Comparison of ENCODE assay signal across 23 cellular contexts in genomic region chr6:122799140-122799539, GRCh38. TPM values are rescaled to one million over a fixed set of nuclear protein-coding genes. Genes with fewer than 3 reads are reported as not detected.
DNase-seq lines count a peak whose midpoint lies in the region; ATAC-seq and TF ChIP-seq lines count a peak whose summit lies in the region.
"Had no signal": no experiment of that assay in that cellular context is flagged by ENCODE, and none has a peak within 500 bp of the region (broad histone marks: within the 10 kb centered on the region; RNA-seq: fewer than 3 reads in every experiment).

No MANE protein-coding gene starts in this region.

- H2AFZ ChIP-seq in PC-3 (ENCODE audit: low read length): no peak overlapping the region
- H2AFZ ChIP-seq: parathyroid adenoma had no signal

- 0 out of 2 replicates have a peak, but pooled peaks cover 4% of the 10 kb centered on the region for H3K79me2 ChIP-seq in PC-3 (ENCODE audit: low read length)
- H3K79me2 ChIP-seq: parathyroid adenoma had no signal

- no TSS peak for BruUV-seq in PC-3 (replicated peaks; lab: Mats Ljungman, UMichigan)

- H3K4me3 ChIP-seq in PC-3 (ENCODE audit: low read length): no peak overlapping the region
- H3K4me3 ChIP-seq in colonic mucosa: no peak overlapping the region
- H3K4me3 ChIP-seq in right lobe of liver: no peak overlapping the region
- no peak overlapping the region for H3K4me3 ChIP-seq in stomach
- H3K4me3 ChIP-seq: HAP-1 had no signal

- no peaks in the 10 kb centered on the region for H3K36me3 ChIP-seq in PC-3 (ENCODE audit: low read depth, low read length)
- no peaks in the 10 kb centered on the region for H3K36me3 ChIP-seq in colonic mucosa
- peaks cover 0 to 7% (median 0%) of the 10 kb centered on the region in 4 donors for H3K36me3 ChIP-seq in right lobe of liver
- peaks cover 0 to 11% (median 0%) of the 10 kb centered on the region in 4 donors for H3K36me3 ChIP-seq in stomach
- H3K36me3 ChIP-seq: brain microvascular endothelial cell, HAP-1 had no signal

- no peak for TF ChIP-seq EP300 in stomach (IDR thresholded peaks at IDR 0.05)

- TF ChIP-seq POLR2A in right lobe of liver (IDR thresholded peaks at IDR 0.05) (no peak), stomach (IDR thresholded peaks at IDR 0.05) (no peak)

- no peaks in the 10 kb centered on the region for H4K20me1 ChIP-seq in PC-3 (ENCODE audit: low read length)

- peaks cover 36% of the 10 kb centered on the region for H3K4me1 ChIP-seq in PC-3 (ENCODE audit: insufficient read depth, low read length)
- peaks cover 3% of the 10 kb centered on the region for H3K4me1 ChIP-seq in colonic mucosa
- peaks cover 0 to 45% (median 8%) of the 10 kb centered on the region in 4 donors for H3K4me1 ChIP-seq in right lobe of liver
- H3K4me1 ChIP-seq in stomach: peaks cover 3 to 71% (median 43%) of the 10 kb centered on the region in 4 donors
- H3K4me1 ChIP-seq: HAP-1, parathyroid adenoma had no signal

- POLR2A ChIA-PET in PC-3 (lab: Charles Lee; ENCODE audit: unreplicated experiment): no interaction called here

- H3K27me3 ChIP-seq in PC-3 (ENCODE audit: low read length) (no peaks in the 10 kb centered on the region), colonic mucosa (no peaks in the 10 kb centered on the region), right lobe of liver (no peaks in the 10 kb centered on the region), stomach (no peaks in the 10 kb centered on the region)
- H3K27me3 ChIP-seq: brain microvascular endothelial cell had no signal

- no peak for DNase-seq in PC-3
- DNase-seq in colonic mucosa: no peak
- DNase-seq in right lobe of liver: no peak
- DNase-seq in stomach: no peak
- no peak for DNase-seq in DMS53 (lab: John Stamatoyannopoulos, UW)
- no peak for DNase-seq in NK-92 treated with Interleukin-12 subunit alpha and Interleukin-12 subunit beta, amount 100 ng/mL, for 24 hours (lab: John Stamatoyannopoulos, UW)
- DNase-seq: activated CD8-positive, alpha-beta memory T cell treated with anti-CD3 and anti-CD28 coated beads, Interleukin-2, amount 50 U/mL, for 48 hours; activated effector memory CD4-positive, alpha-beta T cell treated with Interleukin-2 at 50 U/mL for 16 hours; CD8-positive, alpha-beta T cell; GDM1; Karpas-422; midbrain; NCI-H1048; NCI-H2081 treated with DMSO at 0.1 percent for 48 hours; NCI-H510A treated with DMSO at 0.1 percent for 48 hours; stimulated activated CD4-positive, alpha-beta T cell treated with anti-CD3 and anti-CD28 coated beads, Interleukin-1b, Interleukin-23, amount 100 ng/mL, for 48 hours had no signal

- WGBS in right lobe of liver (ENCODE audit: insufficient coverage, low coverage, low lambda C conversion rate, missing lambda C conversion rate): 71% methylated on average over 1 of the region's 1 CpG
- WGBS in stomach, 5 donors: 43 to 80% (median 70%) methylated on average over 1 of the region's 1 CpG

- no peak for TF ChIP-seq CTCF in PC-3 (conservative IDR thresholded peaks at IDR 0.05; ENCODE audit: low read depth, low read length)
- TF ChIP-seq CTCF in colonic mucosa (IDR thresholded peaks at IDR 0.05): no peak
- no peak for TF ChIP-seq CTCF in right lobe of liver (IDR thresholded peaks at IDR 0.05)
- no peak for TF ChIP-seq CTCF in stomach (IDR thresholded peaks at IDR 0.05)

- H3K9me2 ChIP-seq in PC-3 (replicated peaks; ENCODE audit: low read length): no peaks in the 10 kb centered on the region

- intact Hi-C loops in PC-3 (cut with micrococcal nuclease) (no loop called here), colonic mucosa (cut with DNase I) (no loop called here), right lobe of liver (cut with DNase I) (no loop called here), stomach (cut with DNase I; ENCODE audit: low total_unique reads) (no loop called here)

- ATAC-seq in PC-3: no peak
- ATAC-seq in right lobe of liver: peak in 2 of 4 donors; percentile 20 to 38
- ATAC-seq in HG02840 (IDR thresholded peaks at IDR 0.05; ENCODE audit: low FRiP score, unreplicated experiment): no peak
- ATAC-seq: CD8-positive, alpha-beta T cell; sciatic nerve; WTC11 had no signal

- H3K9me3 ChIP-seq in PC-3 (ENCODE audit: low read length) (no peaks in the 10 kb centered on the region), colonic mucosa (no peaks in the 10 kb centered on the region), right lobe of liver (no peaks in the 10 kb centered on the region), stomach (no peaks in the 10 kb centered on the region)
- H3K9me3 ChIP-seq: HAP-1 had no signal

- peaks cover 12% of the 10 kb centered on the region for H3F3A ChIP-seq in PC-3 (ENCODE audit: low read length, unreplicated experiment)

- peak overlapping the region; percentile 60 for H3K4me2 ChIP-seq in PC-3 (ENCODE audit: low read length)

- CTCF ChIA-PET in PC-3 (lab: Charles Lee): no interaction called here

- H3K27ac ChIP-seq in PC-3 (ENCODE audit: low read length): peak overlapping the region; percentile 91
- H3K27ac ChIP-seq in colonic mucosa: peak overlapping the region; percentile 81
- H3K27ac ChIP-seq in right lobe of liver: peak overlapping the region; percentile 53 to 81 (median 73)
- H3K27ac ChIP-seq in stomach: peak overlapping the region; percentile 66 to 79 (median 77)
- H3K27ac ChIP-seq: brain microvascular endothelial cell, parathyroid adenoma had no signal

- H3K9ac ChIP-seq in PC-3 (ENCODE audit: low read length) (peak overlapping the region; percentile 45), colonic mucosa (ENCODE audit: low read depth in 2 of 2, low read length in 2 of 2) (no peak overlapping the region)
- H3K9ac ChIP-seq: parathyroid adenoma had no signal

RNA-seq across cellular contexts. Expression of gene SMPDL3A, which starts 10.1 kb away (rescaled TPM):
- total RNA-seq in PC-3 (2014; rRNA removed): 2.7 and 4.6 TPM in 2 replicates
- total RNA-seq in colonic mucosa: 10 to 100 TPM; 47.5 to 86.5 TPM
- 10 to 100 TPM; 27.5 to 51.9 (median 36.1) TPM for total RNA-seq in right lobe of liver
- total RNA-seq in stomach: 10 to 100 TPM in 4 of 5 donors, 1 to 10 TPM in 1; 4.5 to 24.0 (median 14.6) TPM
- polyA plus RNA-seq in stomach: 10 to 100 TPM in 2 of 3 donors, 1 to 10 TPM in 1; 6.2 to 34.2 (median 18.8) TPM
- total RNA-seq: CD8-positive, alpha-beta T cell had no signal

RNA-seq across cellular contexts. Expression of gene FABP7, which starts 19.6 kb away (rescaled TPM):
- total RNA-seq in PC-3 (2014; rRNA removed) (not detected in 2 replicates), colonic mucosa (not detected), right lobe of liver (not detected), stomach (1 to 10 TPM in 1 of 5 donors, not detected in 4; 2.8 TPM)
- not detected for polyA plus RNA-seq in stomach
- total RNA-seq: CD8-positive, alpha-beta T cell; HT1080; sciatic nerve had no signal
